Comparison of ENCODE assay signal across 10 cellular contexts in the genomic region with DNA sequence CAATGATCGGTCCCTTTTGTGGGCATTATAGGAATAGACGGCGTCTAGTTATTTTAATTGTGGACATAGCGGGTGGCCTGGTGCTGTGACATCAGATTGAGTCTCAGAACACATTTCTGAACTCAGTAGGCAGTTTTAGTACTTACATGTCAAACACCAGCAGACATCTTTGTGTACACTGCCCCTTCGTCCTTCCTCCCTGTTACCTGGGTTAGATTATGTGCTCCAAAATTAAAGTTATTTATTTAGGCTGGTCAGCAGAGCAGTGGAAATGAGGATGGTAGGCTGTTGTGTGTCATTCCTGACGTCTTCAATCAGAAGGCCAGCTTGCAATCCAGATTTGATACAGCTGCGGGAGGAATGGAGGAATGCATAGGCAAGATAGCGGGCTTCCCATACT. TPM values are rescaled to one million over a fixed set of nuclear protein-coding genes. Genes with fewer than 3 reads are reported as not detected.
A peak's percentile ranks its signal among the peaks of the same experiment; 100 is the strongest.
DNase-seq lines count a peak whose midpoint lies in the region; ATAC-seq and TF ChIP-seq lines count a peak whose summit lies in the region.
"Had no signal": no experiment of that assay in that cellular context is flagged by ENCODE, and none has a peak within 500 bp of the region (broad histone marks: within the 10 kb centered on the region; RNA-seq: fewer than 3 reads in every experiment).

No MANE protein-coding gene starts in this region.

- H3K27me3 ChIP-seq in mesendoderm (ENCODE audit: insufficient read depth, low read length, poor library complexity): no peaks in the 10 kb centered on the region
- H3K27me3 ChIP-seq in upper lobe of left lung: no peaks in the 10 kb centered on the region
- H3K27me3 ChIP-seq in aorta (ENCODE audit: control insufficient read depth in 1 of 2, insufficient read depth in 2 of 2, low read length in 1 of 2): no peaks in the 10 kb centered on the region

- peak overlapping the region; percentile 31 for H4K8ac ChIP-seq in mesendoderm (ENCODE audit: low read depth, low read length)

- peaks cover 39% of the 10 kb centered on the region for H3K27me3 Mint-ChIP-seq in activated naive CD4-positive, alpha-beta T cell treated with anti-CD3 and anti-CD28 coated beads, Interleukin-2, amount 50 U/mL, for 24 hours

- peak overlapping the region; percentile 93 for H3K56ac ChIP-seq in mesendoderm (ENCODE audit: low read length)

- H2BK15ac ChIP-seq in mesendoderm (replicated peaks; ENCODE audit: low read depth): peak overlapping the region; percentile 61

- H3K4me3 Mint-ChIP-seq in activated naive CD4-positive, alpha-beta T cell treated with anti-CD3 and anti-CD28 coated beads, Interleukin-2, amount 50 U/mL, for 24 hours: peak overlapping the region; percentile 67

- H3K4me2 ChIP-seq in mesendoderm (ENCODE audit: low read length): peak overlapping the region; percentile 71

- H3K4me3 ChIP-seq in choroid plexus epithelial cell (ENCODE audit: low read depth, low read length) (peak overlapping the region; percentile 78), mesendoderm (ENCODE audit: low read length) (no peak overlapping the region), upper lobe of left lung (peak overlapping the region in 3 of 4 donors; percentile 59 to 81 (median 77)), aorta (ENCODE audit: low read length in 2 of 2) (peak overlapping the region in 1 of 2 donors; percentile 98)

- no peak overlapping the region for H4K5ac ChIP-seq in mesendoderm (ENCODE audit: low read length)

- H3K79me1 ChIP-seq in mesendoderm (ENCODE audit: low read length): peaks cover 2% of the 10 kb centered on the region

- no peaks in the 10 kb centered on the region for H3K9me3 Mint-ChIP-seq in activated naive CD4-positive, alpha-beta T cell treated with anti-CD3 and anti-CD28 coated beads, Interleukin-2, amount 50 U/mL, for 24 hours
- H3K9me3 Mint-ChIP-seq: T-helper 1 cell treated with Interleukin-12 subunit alpha and Interleukin-12 subunit beta and Interleukin-4 antibody, amounts not matched to agents 30 μg/mL and 1 μg/mL, for 36 hours had no signal

- TF ChIP-seq CTCF in choroid plexus epithelial cell (conservative IDR thresholded peaks at IDR 0.05; ENCODE audit: low read depth, low read length): no peak
- TF ChIP-seq CTCF in upper lobe of left lung (IDR thresholded peaks at IDR 0.05): no peak

- H2BK5ac ChIP-seq in mesendoderm (ENCODE audit: low read length): no peak overlapping the region

- H3K27ac ChIP-seq in mesendoderm (ENCODE audit: low read depth, low read length) (no peak overlapping the region), upper lobe of left lung (peak overlapping the region; percentile 91 to 93 (median 92)), aorta (ENCODE audit: low read depth in 1 of 2, low read length in 2 of 2) (no peak overlapping the region)

- no CpG with 5 or more reads among the region's 8 CpGs for WGBS in mesendoderm (ENCODE audit: extremely low coverage, insufficient coverage, low lambda C conversion rate)
- 56% methylated on average over 8 of the region's 8 CpGs for WGBS in upper lobe of left lung, 2 donors
- WGBS in aorta, 2 donors: 71 to 79% methylated on average over 8 of the region's 8 CpGs

- H3K23ac ChIP-seq in mesendoderm (ENCODE audit: low read length): peak overlapping the region; percentile 29

- peak overlapping the region; percentile 21 for H3K4ac ChIP-seq in mesendoderm (ENCODE audit: low read depth, low read length)

- H3K4me1 ChIP-seq in mesendoderm (ENCODE audit: control insufficient read depth, low read depth, low read length): peaks cover 30% of the 10 kb centered on the region
- H3K4me1 ChIP-seq in upper lobe of left lung: peaks cover 37 to 68% (median 47%) of the 10 kb centered on the region in 4 donors
- peaks cover 2 to 11% of the 10 kb centered on the region in 2 donors for H3K4me1 ChIP-seq in aorta (ENCODE audit: control insufficient read depth in 1 of 2, insufficient read depth in 2 of 2, low read length in 2 of 2)

- peak overlapping the region; percentile 99 for H3K18ac ChIP-seq in mesendoderm (ENCODE audit: low read length)

- H3K36me3 Mint-ChIP-seq in activated naive CD4-positive, alpha-beta T cell treated with anti-CD3 and anti-CD28 coated beads, Interleukin-2, amount 50 U/mL, for 24 hours: no peaks in the 10 kb centered on the region

- H2BK120ac ChIP-seq in mesendoderm (ENCODE audit: low read depth, low read length): peak overlapping the region; percentile 35

- DNase-seq in activated naive CD4-positive, alpha-beta T cell treated with anti-CD3 and anti-CD28 coated beads, Interleukin-2, amount 50 U/mL, for 16 hours: no peak
- DNase-seq in choroid plexus epithelial cell (ENCODE audit: low read depth): peak; percentile 59
- DNase-seq in mesendoderm: no peak
- no peak for DNase-seq in upper lobe of left lung
- no peak for DNase-seq in LoVo (ENCODE audit: low spot score)
- no peak for DNase-seq in NK-92 treated with Interleukin-12 subunit alpha and Interleukin-12 subunit beta, amount 100 ng/mL, for 24 hours (lab: John Stamatoyannopoulos, UW)
- no peak for DNase-seq in aorta
- DNase-seq: stimulated activated CD4-positive, alpha-beta T cell treated with anti-CD3 and anti-CD28 coated beads, Interleukin-1b, Interleukin-23, amount 100 ng/mL, for 48 hours had no signal

- H3K9ac ChIP-seq in mesendoderm (ENCODE audit: low read length): peak overlapping the region; percentile 88

- H2AK5ac ChIP-seq in mesendoderm (ENCODE audit: low read length): no peak overlapping the region

- peaks cover 41% of the 10 kb centered on the region for H3K4me1 Mint-ChIP-seq in activated naive CD4-positive, alpha-beta T cell treated with anti-CD3 and anti-CD28 coated beads, Interleukin-2, amount 50 U/mL, for 24 hours

- no peak for TF ChIP-seq POLR2A in upper lobe of left lung (IDR thresholded peaks at IDR 0.05)

- ATAC-seq in upper lobe of left lung (ENCODE audit: low FRiP score in 2 of 2): no peak
- ATAC-seq in aorta (ENCODE audit: low FRiP score): no peak

- TF ChIP-seq EP300 in upper lobe of left lung (IDR thresholded peaks at IDR 0.05): no peak

- intact Hi-C loops in aorta (cut with DNase I): loop anchor here (5.0 to 10.0 kb wide), 4 partner anchors 51 to 101 kb away; no protein-coding TSS in a partner anchor

- H3K9me3 ChIP-seq in upper lobe of left lung: no peaks in the 10 kb centered on the region
- no peaks in the 10 kb centered on the region for H3K9me3 ChIP-seq in aorta (ENCODE audit: control insufficient read depth, low read length)

- H3K36me3 ChIP-seq in mesendoderm (ENCODE audit: control insufficient read depth, insufficient read depth, low read length) (no peaks in the 10 kb centered on the region), upper lobe of left lung (no peaks in the 10 kb centered on the region), aorta (ENCODE audit: control insufficient read depth in 1 of 2, insufficient read depth in 2 of 2, low read length in 1 of 2) (no peaks in the 10 kb centered on the region)

- no peak overlapping the region for H3K27ac Mint-ChIP-seq in activated naive CD4-positive, alpha-beta T cell treated with anti-CD3 and anti-CD28 coated beads, Interleukin-2, amount 50 U/mL, for 24 hours
- H3K27ac Mint-ChIP-seq: T-helper 1 cell treated with Interleukin-12 subunit alpha and Interleukin-12 subunit beta and Interleukin-4 antibody, amounts not matched to agents 30 μg/mL and 1 μg/mL, for 36 hours had no signal

- peaks cover 25% of the 10 kb centered on the region for H3K79me2 ChIP-seq in mesendoderm (ENCODE audit: control insufficient read depth, insufficient read depth, low read length)

RNA-seq across cellular contexts. Expression of gene TCF7L2, which starts 3.7 kb away (rescaled TPM):
- polyA plus RNA-seq in mesendoderm (2013, experiment 1 of 2): 43.5 TPM
- polyA plus RNA-seq in mesendoderm (2013, experiment 2 of 2): 47.0 TPM
- total RNA-seq in upper lobe of left lung (10 to 100 TPM; 15.5 to 80.3 (median 48.1) TPM), aorta (10 to 100 TPM; 45.1 to 57.8 TPM)
- 10 to 100 TPM; 14.0 to 24.5 TPM for polyA plus RNA-seq in aorta

Comparison
In these comparisons a context has a peak if more than half of its experiments do, and no peak if none do; other contexts are left out.
1. H3K27ac ChIP-seq: peak in upper lobe of left lung (4 of 4); none in mesendoderm (single experiment) and aorta (0 of 2).